Comparison of ENCODE assay signal across 16 cellular contexts in genomic region chr10:84587789-84588188, GRCh38.
DNase-seq lines count a peak whose midpoint lies in the region; ATAC-seq and TF ChIP-seq lines count a peak whose summit lies in the region.
"Had no signal": no experiment of that assay in that cellular context is flagged by ENCODE, and none has a peak within 500 bp of the region (broad histone marks: within the 10 kb centered on the region; RNA-seq: fewer than 3 reads in every experiment).

No MANE protein-coding gene starts in this region.

- H4K20me1 ChIP-seq in GM23338 (replicated peaks; ENCODE audit: insufficient read depth), result no peaks in the 10 kb centered on the region

- peak; percentile 62 for DNase-seq in GM23338 (ENCODE audit: low spot score)
- peak; percentile 63 for DNase-seq in endodermal cell
- DNase-seq in iPS-NIHi7 (ENCODE audit: extremely low spot score), result peak; percentile 52
- DNase-seq in activated CD8-positive, alpha-beta T cell treated with anti-CD3 and anti-CD28 coated beads, Interleukin-2, amount 10 ng/mL, durations not matched to agents 7 days and 5 days, result no peak
- DNase-seq: C1 segment of cervical spinal cord; Calu3; CD4-positive, alpha-beta T cell; DMS 273 treated with DMSO at 0.1 percent for 48 hours; KG1 had no signal

- peaks cover 19% of the 10 kb centered on the region for H3K4me1 ChIP-seq in GM23338 (ENCODE audit: insufficient read depth)
- peaks cover 16% of the 10 kb centered on the region for H3K4me1 ChIP-seq in HUES48 (ENCODE audit: control insufficient read depth, insufficient read depth, low read length)
- peaks cover 4% of the 10 kb centered on the region for H3K4me1 ChIP-seq in endodermal cell (ENCODE audit: control insufficient read depth, insufficient read depth, low read length)
- H3K4me1 ChIP-seq: HAP-1 had no signal

- H3K27me3 Mint-ChIP-seq in GM23338 (ENCODE audit: insufficient read depth, low read depth, poor library complexity) (peaks cover 13% of the 10 kb centered on the region), endodermal cell (ENCODE audit: insufficient read depth) (no peaks in the 10 kb centered on the region)
- no peaks in the 10 kb centered on the region for H3K27me3 Mint-ChIP-seq in activated CD8-positive, alpha-beta T cell treated with anti-CD3 and anti-CD28 coated beads, Interleukin-2, amount 10 ng/mL, durations not matched to agents 7 days and 5 days (ENCODE audit: low read depth)

- H2AFZ ChIP-seq in GM23338, result no peak overlapping the region

- POLR2A ChIA-PET in activated CD8-positive, alpha-beta T cell treated with anti-CD3 and anti-CD28 coated beads, Interleukin-2, amount 10 ng/mL, durations not matched to agents 7 days and 5 days (lab: Charles Lee), result no interaction called here

- TF ChIP-seq CTCF in GM23338 (conservative IDR thresholded peaks at IDR 0.05; ENCODE audit: low read depth in 2 of 2) (no peak), endodermal cell (conservative IDR thresholded peaks at IDR 0.05) (no peak)

- H3K4me3 ChIP-seq in GM23338 (no peak overlapping the region), HUES48 (ENCODE audit: low read depth, low read length) (no peak overlapping the region), endodermal cell (ENCODE audit: low read length) (no peak overlapping the region)
- H3K4me3 ChIP-seq: HAP-1 had no signal

- H3K27me3 ChIP-seq in GM23338 (ENCODE audit: insufficient read depth) (no peaks in the 10 kb centered on the region), HUES48 (ENCODE audit: control insufficient read depth, insufficient read depth, low read length) (no peaks in the 10 kb centered on the region), endodermal cell (ENCODE audit: control insufficient read depth, insufficient read depth, low read length, poor library complexity, severe bottlenecking) (no peaks in the 10 kb centered on the region)

- no peak overlapping the region for H3K27ac Mint-ChIP-seq in GM23338
- no peak overlapping the region for H3K27ac Mint-ChIP-seq in endodermal cell
- H3K27ac Mint-ChIP-seq in activated CD8-positive, alpha-beta T cell treated with anti-CD3 and anti-CD28 coated beads, Interleukin-2, amount 10 ng/mL, durations not matched to agents 7 days and 5 days, result no peak overlapping the region
- H3K27ac Mint-ChIP-seq: B cell; CD4-positive, alpha-beta T cell had no signal

- H3K4me2 ChIP-seq in GM23338, result peak overlapping the region; percentile 41

- H3K9me3 Mint-ChIP-seq in GM23338 (no peaks in the 10 kb centered on the region), endodermal cell (no peaks in the 10 kb centered on the region)
- H3K9me3 Mint-ChIP-seq in activated CD8-positive, alpha-beta T cell treated with anti-CD3 and anti-CD28 coated beads, Interleukin-2, amount 10 ng/mL, durations not matched to agents 7 days and 5 days (ENCODE audit: insufficient read depth), result no peaks in the 10 kb centered on the region
- H3K9me3 Mint-ChIP-seq: CD4-positive, alpha-beta T cell; IgD-negative memory B cell had no signal

- ATAC-seq in GM23338 (peak; percentile 85), GM18907 (IDR thresholded peaks at IDR 0.05; ENCODE audit: unreplicated experiment) (no peak), GM19328 (IDR thresholded peaks at IDR 0.05; ENCODE audit: unreplicated experiment) (no peak)
- no peak for ATAC-seq in activated CD8-positive, alpha-beta T cell treated with anti-CD3 and anti-CD28 coated beads, Interleukin-2, amount 10 ng/mL, durations not matched to agents 7 days and 5 days

- H3K9me3 ChIP-seq in HUES48 (ENCODE audit: control insufficient read depth, insufficient read depth, low read length), result no peaks in the 10 kb centered on the region
- no peaks in the 10 kb centered on the region for H3K9me3 ChIP-seq in endodermal cell (ENCODE audit: control insufficient read depth, low read length)
- H3K9me3 ChIP-seq: HAP-1 had no signal

- no peaks in the 10 kb centered on the region for H3K79me2 ChIP-seq in GM23338 (replicated peaks; ENCODE audit: insufficient read depth)

- H3K9ac ChIP-seq in HUES48 (ENCODE audit: low read depth, low read length) (no peak overlapping the region), endodermal cell (ENCODE audit: extremely low read depth, low read length, poor library complexity, severe bottlenecking) (no peak overlapping the region)

- H3K4me1 Mint-ChIP-seq in GM23338 (peaks cover 25% of the 10 kb centered on the region), endodermal cell (peaks cover 44% of the 10 kb centered on the region)
- no peaks in the 10 kb centered on the region for H3K4me1 Mint-ChIP-seq in activated CD8-positive, alpha-beta T cell treated with anti-CD3 and anti-CD28 coated beads, Interleukin-2, amount 10 ng/mL, durations not matched to agents 7 days and 5 days (ENCODE audit: low read depth)
- H3K4me1 Mint-ChIP-seq: B cell, IgD-negative memory B cell had no signal

- no peaks in the 10 kb centered on the region for H3F3A ChIP-seq in GM23338 (replicated peaks; ENCODE audit: low read depth)

- CTCF ChIA-PET in activated CD8-positive, alpha-beta T cell treated with anti-CD3 and anti-CD28 coated beads, Interleukin-2, amount 10 ng/mL, durations not matched to agents 7 days and 5 days (lab: Charles Lee), result no interaction called here

- H3K27ac ChIP-seq in GM23338 (ENCODE audit: low read depth) (no peak overlapping the region), HUES48 (ENCODE audit: low read depth, low read length) (peak overlapping the region; percentile 52), endodermal cell (ENCODE audit: low read depth, low read length) (no peak overlapping the region)
- H3K27ac ChIP-seq: HL-60 had no signal

- H3K9me2 ChIP-seq in GM23338 (ENCODE audit: insufficient read depth), result no peaks in the 10 kb centered on the region

- no peak overlapping the region for H3K4me3 Mint-ChIP-seq in GM23338
- H3K4me3 Mint-ChIP-seq in endodermal cell, result no peak overlapping the region
- no peak overlapping the region for H3K4me3 Mint-ChIP-seq in activated CD8-positive, alpha-beta T cell treated with anti-CD3 and anti-CD28 coated beads, Interleukin-2, amount 10 ng/mL, durations not matched to agents 7 days and 5 days
- H3K4me3 Mint-ChIP-seq: B cell; CD4-positive, alpha-beta T cell; IgD-negative memory B cell had no signal

- H3K36me3 ChIP-seq in GM23338 (ENCODE audit: insufficient read depth) (no peaks in the 10 kb centered on the region), HUES48 (ENCODE audit: control insufficient read depth, insufficient read depth, low read length) (no peaks in the 10 kb centered on the region), endodermal cell (ENCODE audit: control insufficient read depth, insufficient read depth, low read length) (no peaks in the 10 kb centered on the region)
- H3K36me3 ChIP-seq: HAP-1 had no signal

- H3K36me3 Mint-ChIP-seq in GM23338 (ENCODE audit: low read depth), result no peaks in the 10 kb centered on the region; the same call in 2 of the 3 replicates
- no peaks in the 10 kb centered on the region for H3K36me3 Mint-ChIP-seq in endodermal cell (ENCODE audit: low read depth)
- H3K36me3 Mint-ChIP-seq in activated CD8-positive, alpha-beta T cell treated with anti-CD3 and anti-CD28 coated beads, Interleukin-2, amount 10 ng/mL, durations not matched to agents 7 days and 5 days (ENCODE audit: low read depth), result no peaks in the 10 kb centered on the region
- H3K36me3 Mint-ChIP-seq: IgD-negative memory B cell had no signal

TF ChIP-seq in GM23338, 12 proteins besides CTCF, POLR2A, EP300 and RAD21 (continues in another document):
- no peak for TF ChIP-seq EZH2 (IDR thresholded peaks at IDR 0.05; ENCODE audit: low read depth, unreplicated experiment)
